Comparison of ENCODE assay signal across 8 cellular contexts in genomic region chr15:88605507-88606436, GRCh38.
DNase-seq lines count a peak whose midpoint lies in the region; ATAC-seq and FAIRE-seq lines count a peak whose summit lies in the region.

No MANE protein-coding gene starts in this region.

- peak overlapping the region; percentile 53 for H3K4me3 ChIP-seq in iPS-18c (ENCODE audit: insufficient read depth, low read depth, low read length)

- FAIRE-seq in GM19239 (lab: Jason Lieb, UNC), result no peak

- DNase-seq in CD1c-positive myeloid dendritic cell (ENCODE audit: extremely low spot score) (peak; percentile 4), MV-4-11 (lab: John Stamatoyannopoulos, UW) (peak; percentile 12), GM19239 (ENCODE audit: insufficient read length, low spot score) (no peak), NCI-H1436 (lab: John Stamatoyannopoulos, UW) (no peak)
- peak; percentile 58 for DNase-seq in activated naive CD4-positive, alpha-beta T cell treated with anti-CD3 and anti-CD28 coated beads, Interleukin-2, amount 50 U/mL, for 16 hours
- DNase-seq in stimulated activated naive CD4-positive, alpha-beta T cell (lab: John Stamatoyannopoulos, UW), result peak; percentile 20 to 57 (median 44)

- ATAC-seq in HG03571 (IDR thresholded peaks at IDR 0.05; ENCODE audit: unreplicated experiment), result no peak

- H3K9me3 ChIP-seq in iPS-18c (ENCODE audit: control insufficient read depth, insufficient read depth, low read length), result peaks cover 3% of the 10 kb centered on the region

Comparison
In these comparisons a context has a peak if more than half of its experiments do, and no peak if none do; other contexts are left out.
1. DNase-seq: peak in CD1c-positive myeloid dendritic cell (single experiment), MV-4-11 (single experiment), activated naive CD4-positive, alpha-beta T cell treated with anti-CD3 and anti-CD28 coated beads, Interleukin-2, amount 50 U/mL, for 16 hours (single experiment) and stimulated activated naive CD4-positive, alpha-beta T cell (6 of 6); none in GM19239 (single experiment) and NCI-H1436 (single experiment).